Comparison of ENCODE assay signal across 8 cellular contexts in the genomic region with DNA sequence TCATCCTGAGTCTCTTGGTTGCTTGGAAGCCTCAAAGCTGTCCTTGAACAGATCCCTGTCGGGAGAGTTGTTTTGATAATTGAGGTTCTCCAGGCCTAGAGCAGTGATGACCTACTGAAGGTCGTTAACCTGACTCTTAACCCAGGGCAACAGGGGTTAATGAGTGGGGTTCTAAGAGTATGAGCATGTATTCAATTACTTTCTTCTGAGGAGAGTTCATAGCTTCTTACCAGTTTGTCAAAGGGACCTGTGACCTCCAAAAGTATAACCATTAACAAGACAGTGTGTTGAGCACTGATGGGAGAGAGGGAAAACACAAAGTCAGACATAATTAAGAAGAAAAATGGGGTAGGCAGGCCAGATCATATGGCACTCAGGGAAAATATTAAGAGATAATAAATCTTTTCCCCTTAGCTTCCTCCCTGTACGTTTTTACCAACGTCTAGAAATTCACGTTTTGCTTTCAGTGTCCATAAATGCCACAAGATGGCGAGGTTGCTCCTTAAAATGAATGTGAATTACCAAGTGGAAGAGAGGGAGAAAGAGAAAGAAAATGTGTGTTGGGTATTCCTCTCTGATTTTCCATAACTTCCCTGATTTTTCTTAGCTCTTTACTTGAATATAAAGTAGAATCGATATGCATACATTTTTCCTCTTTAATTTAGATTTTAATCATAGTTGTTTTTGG.
A peak's percentile ranks its signal among the peaks of the same experiment; 100 is the strongest.
DNase-seq lines count a peak whose midpoint lies in the region; TF ChIP-seq lines count a peak whose summit lies in the region.

No MANE protein-coding gene starts in this region.

- TF ChIP-seq CTCF in AG09309 (IDR thresholded peaks at IDR 0.05; ENCODE audit: control insufficient read depth, insufficient read depth, low read depth, low read length, missing control alignments), result peak; percentile 62
- peak; percentile 50; the same call in 2 of the 3 replicates for TF ChIP-seq CTCF in GM12872 (IDR thresholded peaks at IDR 0.05; ENCODE audit: insufficient read depth, low read depth, low read length)
- TF ChIP-seq CTCF in fibroblast of pulmonary artery (IDR thresholded peaks at IDR 0.05; ENCODE audit: low read length, missing control alignments), result peak; percentile 75

- no peak overlapping the region for H3K4me3 ChIP-seq in AG09309 (ENCODE audit: control insufficient read depth, low read depth, low read length)
- H3K4me3 ChIP-seq in fibroblast of pulmonary artery (replicated peaks; ENCODE audit: low read depth, low read length), result no peak overlapping the region

- in situ Hi-C loops in KBM-7 (cut with MboI; ENCODE audit: low pct_unique_long_range_greater_than_20kb, low sequenced_read_pairs), result no loop called here

- DNase-seq in AG09309 (ENCODE audit: low read depth) (no peak), KBM-7 (peak; percentile 58), SK-N-DZ (ENCODE audit: low spot score) (peak; percentile 65), fibroblast of pulmonary artery (ENCODE audit: low read depth) (peak; percentile 88), putamen (ENCODE audit: low spot score) (peak; percentile 33), UCSD-AML1 (lab: John Stamatoyannopoulos, UW; ENCODE audit: unreplicated experiment) (no peak), NCI-H187 (lab: John Stamatoyannopoulos, UW) (no peak)

Comparison
In these comparisons a context has a peak if more than half of its experiments do, and no peak if none do; other contexts are left out.
1. DNase-seq: peak in KBM-7 (single experiment), SK-N-DZ (single experiment), fibroblast of pulmonary artery (single experiment) and putamen (single experiment); none in AG09309 (single experiment), UCSD-AML1 (single experiment) and NCI-H187 (0 of 2).
2. Peak in every context shown above with its lines, with median percentiles within 50 percentile points of each other: CTCF ChIP-seq.